Comparison of ENCODE assay signal across 8 cellular contexts in the genomic region with DNA sequence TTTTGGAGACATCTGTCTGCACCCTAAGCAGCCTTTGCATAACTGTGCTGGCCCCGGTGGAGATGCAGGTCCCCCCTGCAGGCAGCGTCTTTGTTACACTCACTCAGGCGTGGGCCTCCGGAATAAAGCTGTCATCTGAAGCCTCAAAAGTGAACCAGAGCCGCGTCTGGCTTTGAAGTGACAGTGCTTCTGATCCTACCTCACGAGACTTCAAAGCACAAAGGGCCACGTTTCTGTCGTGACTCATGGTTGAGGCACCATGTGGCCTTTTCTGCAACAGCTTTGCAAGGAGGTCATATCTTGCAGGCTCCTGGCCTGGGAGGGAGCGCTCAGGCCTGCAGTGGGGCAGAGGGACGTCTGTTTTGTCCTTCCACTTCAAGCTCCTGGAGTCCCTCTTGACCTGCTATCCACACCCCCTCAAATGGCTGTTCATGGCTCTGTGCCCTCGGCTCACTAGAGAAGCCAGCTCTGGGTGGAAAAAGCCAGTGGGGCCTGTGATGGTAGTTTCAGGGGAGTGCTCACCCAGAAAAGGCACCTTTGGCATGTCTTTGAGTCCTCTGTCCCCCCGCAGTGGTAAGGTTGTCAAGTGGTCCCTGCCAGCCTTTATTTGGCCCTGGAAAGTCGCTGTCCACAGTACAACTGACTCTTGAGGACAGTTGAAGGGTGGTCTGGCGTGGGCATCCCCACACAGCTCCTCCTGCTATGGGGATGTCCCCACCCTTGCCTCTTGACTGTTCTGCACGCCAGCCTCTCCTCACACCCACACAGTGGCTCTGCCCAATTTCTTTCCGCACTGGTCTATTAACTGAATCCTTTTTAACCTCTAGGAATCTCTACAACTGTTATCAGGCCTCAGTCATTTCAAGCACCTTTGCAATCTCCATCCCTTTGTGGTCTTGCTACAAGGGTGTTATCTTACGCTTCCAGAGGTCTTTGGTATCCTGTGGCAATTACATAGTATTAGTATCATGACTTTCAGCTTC. TPM values are rescaled to one million over a fixed set of nuclear protein-coding genes. Genes with fewer than 3 reads are reported as not detected.
DNase-seq lines count a peak whose midpoint lies in the region; ATAC-seq, FAIRE-seq and TF ChIP-seq lines count a peak whose summit lies in the region.

No MANE protein-coding gene starts in this region.

- peak overlapping the region; percentile 38 for H3K27ac Mint-ChIP-seq in stimulated activated memory B cell treated with anti-CD40 and anti-IgM and Interleukin-4, amounts not matched to agents 10 μg/mL and 1 μg/mL and 100 μg/mL, for 72 hours

- H3K36me3 ChIP-seq in Peyer's patch, result no peaks in the 10 kb centered on the region
- H3K36me3 ChIP-seq in right lobe of liver, result no peaks in the 10 kb centered on the region

- H3K27me3 ChIP-seq in Peyer's patch (no peaks in the 10 kb centered on the region), right lobe of liver (no peaks in the 10 kb centered on the region)

- TF ChIP-seq CTCF in Peyer's patch (IDR thresholded peaks at IDR 0.05) (no peak), right lobe of liver (IDR thresholded peaks at IDR 0.05) (no peak)

- H3K4me3 Mint-ChIP-seq in stimulated activated memory B cell treated with anti-CD40 and anti-IgM and Interleukin-4, amounts not matched to agents 10 μg/mL and 1 μg/mL and 100 μg/mL, for 72 hours, result no peak overlapping the region

- peaks cover 68% of the 10 kb centered on the region for H3K4me1 Mint-ChIP-seq in stimulated activated memory B cell treated with anti-CD40 and anti-IgM and Interleukin-4, amounts not matched to agents 10 μg/mL and 1 μg/mL and 100 μg/mL, for 72 hours

- H3K27ac ChIP-seq in Peyer's patch (no peak overlapping the region), right lobe of liver (no peak overlapping the region)

- H3K4me1 ChIP-seq in Peyer's patch (no peaks in the 10 kb centered on the region), right lobe of liver (no peaks in the 10 kb centered on the region)

- no peaks in the 10 kb centered on the region for H3K27me3 Mint-ChIP-seq in stimulated activated memory B cell treated with anti-CD40 and anti-IgM and Interleukin-4, amounts not matched to agents 10 μg/mL and 1 μg/mL and 100 μg/mL, for 72 hours

- intact Hi-C loops in right lobe of liver (cut with DNase I), result no loop called here

- H3K9me3 Mint-ChIP-seq in stimulated activated memory B cell treated with anti-CD40 and anti-IgM and Interleukin-4, amounts not matched to agents 10 μg/mL and 1 μg/mL and 100 μg/mL, for 72 hours, result no peaks in the 10 kb centered on the region

- no peaks in the 10 kb centered on the region for H3K9me3 ChIP-seq in Peyer's patch
- H3K9me3 ChIP-seq in right lobe of liver, result no peaks in the 10 kb centered on the region

- FAIRE-seq in RCC 7860 (lab: Jason Lieb, UNC), result no peak

- ATAC-seq in right lobe of liver (no peak), HG02642 (IDR thresholded peaks at IDR 0.05; ENCODE audit: poor library complexity, unreplicated experiment) (no peak)
- ATAC-seq in stimulated activated memory B cell treated with anti-CD40 and anti-IgM and Interleukin-4, amounts not matched to agents 10 μg/mL and 1 μg/mL and 100 μg/mL, for 72 hours, result peak; percentile 46

- 72% methylated on average over 4 of the region's 18 CpGs for WGBS in right lobe of liver (ENCODE audit: insufficient coverage, low coverage, low lambda C conversion rate, missing lambda C conversion rate)

- H3K4me3 ChIP-seq in Peyer's patch, result no peak overlapping the region
- H3K4me3 ChIP-seq in right lobe of liver, result no peak overlapping the region

- TF ChIP-seq POLR2A in Peyer's patch (IDR thresholded peaks at IDR 0.05) (no peak), right lobe of liver (IDR thresholded peaks at IDR 0.05) (no peak)

- DNase-seq in Peyer's patch (peak in 2 of 3 donors; percentile 41 to 60), right lobe of liver (peak in 2 of 3 donors; percentile 28 to 46), hypothalamus (lab: John Stamatoyannopoulos, UW) (no peak), NOMO-1 treated with dmso at 0.1 percent for 144 hours (lab: John Stamatoyannopoulos, UW; ENCODE audit: unreplicated experiment) (no peak), RCC 7860 (ENCODE audit: low spot score) (no peak)
- peak; percentile 91 for DNase-seq in activated T-cell treated with anti-CD3 and anti-CD28 coated beads, Interleukin-2, amount 50 U/mL, for 48 hours

- peaks cover 33% of the 10 kb centered on the region for H3K36me3 Mint-ChIP-seq in stimulated activated memory B cell treated with anti-CD40 and anti-IgM and Interleukin-4, amounts not matched to agents 10 μg/mL and 1 μg/mL and 100 μg/mL, for 72 hours

RNA-seq across cellular contexts. Expression of a gene that starts 19.3 kb away (rescaled TPM):
- 1 to 10 TPM; 1.0 to 4.7 (median 3.2) TPM for total RNA-seq in Peyer's patch
- total RNA-seq in right lobe of liver, result under 1 TPM in 3 of 6 experiments, not detected in 3; 0.06 to 0.12 (median 0.07) TPM

RNA-seq across cellular contexts. Expression of a gene that starts 41.0 kb away (rescaled TPM):
- total RNA-seq in Peyer's patch (100 to 1,000 TPM in 3 of 4 donors, 10 to 100 TPM in 1; 69.3 to 710 (median 610) TPM), right lobe of liver (10 to 100 TPM; 11.1 to 26.9 (median 24.2) TPM)

Comparison
In these comparisons a context has a peak if more than half of its experiments do, and no peak if none do; other contexts are left out.
1. DNase-seq: peak in Peyer's patch (2 of 3), activated T-cell treated with anti-CD3 and anti-CD28 coated beads, Interleukin-2, amount 50 U/mL, for 48 hours (2 of 2) and right lobe of liver (2 of 3); none in hypothalamus (0 of 51), NOMO-1 treated with dmso at 0.1 percent for 144 hours (single experiment) and RCC 7860 (single experiment).